ENCODE assay signal across 1 cellular context in genomic region chr10:52365547-52366432, GRCh38.
TF ChIP-seq lines count a peak whose summit lies in the region.

No MANE protein-coding gene starts in this region.

TF ChIP-seq in HepG2, 621 proteins besides CTCF, POLR2A, EP300 and RAD21 (continued from another document and continues in another):
- TF ChIP-seq ZGPAT (CRISPR knock-in tag; IDR thresholded peaks at IDR 0.05) (peak; percentile 94), FOXO1 (CRISPR knock-in tag; IDR thresholded peaks at IDR 0.05) (peak; percentile 64; the same call in 1 of the 2 replicates), BRCA1 (CRISPR knock-in tag; IDR thresholded peaks at IDR 0.05) (0 out of 2 replicates have a peak, but pooled peaks have one; percentile 48), KAT8 (CRISPR knock-in tag; IDR thresholded peaks at IDR 0.05) (peak; percentile 59), NCOA1 (CRISPR knock-in tag; IDR thresholded peaks at IDR 0.05) (peak; percentile 79), ZNF598 (CRISPR knock-in tag; IDR thresholded peaks at IDR 0.05; ENCODE audit: borderline replicate concordance) (peak; percentile 38; the same call in 1 of the 2 replicates), ZNF747 (CRISPR knock-in tag; IDR thresholded peaks at IDR 0.05; ENCODE audit: borderline replicate concordance) (peak; percentile 34; the same call in 1 of the 2 replicates), BRF2 (CRISPR knock-in tag; IDR thresholded peaks at IDR 0.05) (peak; percentile 3; the same call in 1 of the 2 replicates), ZBTB4 (CRISPR knock-in tag; IDR thresholded peaks at IDR 0.05; ENCODE audit: borderline replicate concordance) (peak; percentile 96), ZBTB37 (CRISPR knock-in tag; IDR thresholded peaks at IDR 0.05) (peak; percentile 69; the same call in 1 of the 2 replicates), PAXIP1 (CRISPR knock-in tag; conservative IDR thresholded peaks at IDR 0.05) (peak; percentile 92), THAP9 (CRISPR knock-in tag; IDR thresholded peaks at IDR 0.05; ENCODE audit: borderline replicate concordance) (peak; percentile 76; the same call in 1 of the 2 replicates), ZNF703 (CRISPR knock-in tag; IDR thresholded peaks at IDR 0.05; ENCODE audit: borderline replicate concordance) (peak; percentile 48; the same call in 1 of the 2 replicates), MEF2D (CRISPR knock-in tag; IDR thresholded peaks at IDR 0.05) (peak; percentile 42; the same call in 1 of the 2 replicates), ZNF770 (CRISPR knock-in tag; IDR thresholded peaks at IDR 0.05) (0 out of 2 replicates have a peak, but pooled peaks have one; percentile 15), RERE (CRISPR knock-in tag; IDR thresholded peaks at IDR 0.05; ENCODE audit: low read depth) (peak; percentile 32; the same call in 1 of the 2 replicates), ZNF776 (CRISPR knock-in tag; IDR thresholded peaks at IDR 0.05) (peak; percentile 22; the same call in 1 of the 2 replicates), DBP (CRISPR knock-in tag; IDR thresholded peaks at IDR 0.05; ENCODE audit: not compliant biosample characterization) (peak; percentile 53), RXRA (CRISPR knock-in tag; IDR thresholded peaks at IDR 0.05) (peak; percentile 89), ZNF280B (CRISPR knock-in tag; IDR thresholded peaks at IDR 0.05; ENCODE audit: borderline replicate concordance) (peak; percentile 62; the same call in 1 of the 2 replicates), NKX3-1 (CRISPR knock-in tag; IDR thresholded peaks at IDR 0.05) (peak; percentile 76)
